ENCODE assay signal across 1 cellular context in genomic region chr7:10474048-10474447, GRCh38.
TF ChIP-seq lines count a peak whose summit lies in the region.

No MANE protein-coding gene starts in this region.

TF ChIP-seq in HepG2, 621 proteins besides CTCF, POLR2A, EP300 and RAD21 (continued from another document):
- TF ChIP-seq, protein P1, sequence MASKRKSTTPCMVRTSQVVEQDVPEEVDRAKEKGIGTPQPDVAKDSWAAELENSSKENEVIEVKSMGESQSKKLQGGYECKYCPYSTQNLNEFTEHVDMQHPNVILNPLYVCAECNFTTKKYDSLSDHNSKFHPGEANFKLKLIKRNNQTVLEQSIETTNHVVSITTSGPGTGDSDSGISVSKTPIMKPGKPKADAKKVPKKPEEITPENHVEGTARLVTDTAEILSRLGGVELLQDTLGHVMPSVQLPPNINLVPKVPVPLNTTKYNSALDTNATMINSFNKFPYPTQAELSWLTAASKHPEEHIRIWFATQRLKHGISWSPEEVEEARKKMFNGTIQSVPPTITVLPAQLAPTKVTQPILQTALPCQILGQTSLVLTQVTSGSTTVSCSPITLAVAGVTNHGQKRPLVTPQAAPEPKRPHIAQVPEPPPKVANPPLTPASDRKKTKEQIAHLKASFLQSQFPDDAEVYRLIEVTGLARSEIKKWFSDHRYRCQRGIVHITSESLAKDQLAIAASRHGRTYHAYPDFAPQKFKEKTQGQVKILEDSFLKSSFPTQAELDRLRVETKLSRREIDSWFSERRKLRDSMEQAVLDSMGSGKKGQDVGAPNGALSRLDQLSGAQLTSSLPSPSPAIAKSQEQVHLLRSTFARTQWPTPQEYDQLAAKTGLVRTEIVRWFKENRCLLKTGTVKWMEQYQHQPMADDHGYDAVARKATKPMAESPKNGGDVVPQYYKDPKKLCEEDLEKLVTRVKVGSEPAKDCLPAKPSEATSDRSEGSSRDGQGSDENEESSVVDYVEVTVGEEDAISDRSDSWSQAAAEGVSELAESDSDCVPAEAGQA (IDR thresholded peaks at IDR 0.05; ENCODE audit: low read depth): no peak
- TF ChIP-seq, protein P1 (CRISPR knock-in tag; IDR thresholded peaks at IDR 0.05; ENCODE audit: borderline replicate concordance): no peak
- TF ChIP-seq NFATC3 (CRISPR knock-in tag; IDR thresholded peaks at IDR 0.05) (no peak), SNAPC2 (CRISPR knock-in tag; IDR thresholded peaks at IDR 0.05) (no peak), ZNF776 (CRISPR knock-in tag; IDR thresholded peaks at IDR 0.05) (no peak), LRRFIP1 (CRISPR knock-in tag; conservative IDR thresholded peaks at IDR 0.05) (no peak), ZNF792 (CRISPR knock-in tag; IDR thresholded peaks at IDR 0.05) (no peak), KDM6A (CRISPR knock-in tag; IDR thresholded peaks at IDR 0.05; ENCODE audit: low read depth) (no peak), KMT2A (CRISPR knock-in tag; IDR thresholded peaks at IDR 0.05) (no peak)
- TF ChIP-seq, protein P2, sequence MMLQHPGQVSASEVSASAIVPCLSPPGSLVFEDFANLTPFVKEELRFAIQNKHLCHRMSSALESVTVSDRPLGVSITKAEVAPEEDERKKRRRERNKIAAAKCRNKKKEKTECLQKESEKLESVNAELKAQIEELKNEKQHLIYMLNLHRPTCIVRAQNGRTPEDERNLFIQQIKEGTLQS (CRISPR knock-in tag; IDR thresholded peaks at IDR 0.05): no peak
- TF ChIP-seq, protein P3, sequence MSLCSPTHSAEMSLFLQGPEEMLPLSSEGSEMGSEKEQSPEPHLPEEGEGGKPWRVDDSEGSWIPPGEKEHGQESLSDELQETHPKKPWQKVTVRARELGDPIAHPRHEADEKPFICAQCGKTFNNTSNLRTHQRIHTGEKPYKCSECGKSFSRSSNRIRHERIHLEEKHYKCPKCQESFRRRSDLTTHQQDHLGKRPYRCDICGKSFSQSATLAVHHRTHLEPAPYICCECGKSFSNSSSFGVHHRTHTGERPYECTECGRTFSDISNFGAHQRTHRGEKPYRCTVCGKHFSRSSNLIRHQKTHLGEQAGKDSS (CRISPR knock-in tag; IDR thresholded peaks at IDR 0.05; ENCODE audit: borderline replicate concordance, low read depth): no peak
